Comparison of ENCODE assay signal across 8 cellular contexts in genomic region chr19:13861714-13862531, GRCh38.
A peak's percentile ranks its signal among the peaks of the same experiment; 100 is the strongest.
DNase-seq lines count a peak whose midpoint lies in the region; ATAC-seq, FAIRE-seq and TF ChIP-seq lines count a peak whose summit lies in the region.

No MANE protein-coding gene starts in this region.

- peaks cover 24% of the 10 kb centered on the region for H3K27me3 Mint-ChIP-seq in nephron progenitor cell (ENCODE audit: low read depth, poor library complexity)
- H3K27me3 Mint-ChIP-seq in stimulated activated naive CD8-positive, alpha-beta T cell treated with anti-CD3 and anti-CD28 coated beads, Interleukin-15, Interleukin-2, amounts not matched to agents 100 ng/mL and 50 ng/mL, for 24 hours, result peaks cover 16% of the 10 kb centered on the region

- H3K9me3 Mint-ChIP-seq in nephron progenitor cell, result no peaks in the 10 kb centered on the region
- no peaks in the 10 kb centered on the region for H3K9me3 Mint-ChIP-seq in stimulated activated naive CD8-positive, alpha-beta T cell treated with anti-CD3 and anti-CD28 coated beads, Interleukin-15, Interleukin-2, amounts not matched to agents 100 ng/mL and 50 ng/mL, for 24 hours

- H3K4me3 Mint-ChIP-seq in nephron progenitor cell, result peak overlapping the region; percentile 74
- H3K4me3 Mint-ChIP-seq in stimulated activated naive CD8-positive, alpha-beta T cell treated with anti-CD3 and anti-CD28 coated beads, Interleukin-15, Interleukin-2, amounts not matched to agents 100 ng/mL and 50 ng/mL, for 24 hours, result peak overlapping the region; percentile 97

- H3K4me3 ChIP-seq in fibroblast of pulmonary artery (replicated peaks; ENCODE audit: low read depth, low read length), result peak overlapping the region; percentile 41

- peak; percentile 79 for TF ChIP-seq CTCF in fibroblast of pulmonary artery (IDR thresholded peaks at IDR 0.05; ENCODE audit: low read length, missing control alignments)
- TF ChIP-seq CTCF in nephron progenitor cell (IDR thresholded peaks at IDR 0.05), result peak; percentile 99

- no peak overlapping the region for H3K27ac Mint-ChIP-seq in nephron progenitor cell
- H3K27ac Mint-ChIP-seq in stimulated activated naive CD8-positive, alpha-beta T cell treated with anti-CD3 and anti-CD28 coated beads, Interleukin-15, Interleukin-2, amounts not matched to agents 100 ng/mL and 50 ng/mL, for 24 hours, result peak overlapping the region; percentile 98

- peaks cover 43% of the 10 kb centered on the region for H3K4me1 Mint-ChIP-seq in nephron progenitor cell
- peaks cover 46% of the 10 kb centered on the region for H3K4me1 Mint-ChIP-seq in stimulated activated naive CD8-positive, alpha-beta T cell treated with anti-CD3 and anti-CD28 coated beads, Interleukin-15, Interleukin-2, amounts not matched to agents 100 ng/mL and 50 ng/mL, for 24 hours (ENCODE audit: low read depth)

- no peak for FAIRE-seq in RCC 7860 (lab: Jason Lieb, UNC)

- DNase-seq in DMS 273 treated with DMSO at 0.1 percent for 48 hours (lab: John Stamatoyannopoulos, UW) (peak; percentile 67), HuH-7.5 (ENCODE audit: low spot score) (peak; percentile 95), RCC 7860 (ENCODE audit: low spot score) (peak; percentile 71), fibroblast of pulmonary artery (ENCODE audit: low read depth) (peak; percentile 91), nephron progenitor cell (peak; percentile 97)
- DNase-seq in activated T-helper 9 cell treated with anti-CD3 and anti-CD28 coated beads, Interleukin-2, amount 50 U/mL, for 16 hours (ENCODE audit: low read depth), result peak; percentile 86

- H3K36me3 Mint-ChIP-seq in nephron progenitor cell (ENCODE audit: low read depth), result no peaks in the 10 kb centered on the region
- no peaks in the 10 kb centered on the region for H3K36me3 Mint-ChIP-seq in stimulated activated naive CD8-positive, alpha-beta T cell treated with anti-CD3 and anti-CD28 coated beads, Interleukin-15, Interleukin-2, amounts not matched to agents 100 ng/mL and 50 ng/mL, for 24 hours (ENCODE audit: low read depth)

- ATAC-seq in GM21515 (IDR thresholded peaks at IDR 0.05; ENCODE audit: unreplicated experiment), result peak; percentile 58

Comparison
In these comparisons a context has a peak if more than half of its experiments do, and no peak if none do; other contexts are left out.
1. Peak in every context shown above with its lines: DNase-seq, ATAC-seq and H3K4me3 ChIP-seq.